2 cellular contexts compared by ENCODE assay signal in genomic region chr9:133029994-133030316, GRCh38.
TF ChIP-seq lines count a peak whose summit lies in the region.

No MANE protein-coding gene starts in this region.

TF ChIP-seq in A549, 52 proteins besides CTCF, POLR2A, EP300 and RAD21:
- TF ChIP-seq PHF8 (IDR thresholded peaks at IDR 0.05; ENCODE audit: borderline replicate concordance, low read depth) (peak; percentile 57; the same call in 1 of the 2 replicates), SREBF2 (IDR thresholded peaks at IDR 0.05) (no peak), E2F6 (IDR thresholded peaks at IDR 0.05; ENCODE audit: borderline replicate concordance, low read depth) (no peak), ESRRA (IDR thresholded peaks at IDR 0.05; ENCODE audit: borderline replicate concordance, low read length) (no peak)

TF ChIP-seq in GM23338, 12 proteins besides CTCF, POLR2A, EP300 and RAD21:
- no peak for TF ChIP-seq ZNF114 (CRISPR knock-in tag; IDR thresholded peaks at IDR 0.05)
- no peak for TF ChIP-seq ZNF331 (CRISPR knock-in tag; IDR thresholded peaks at IDR 0.05; ENCODE audit: low read depth)
- no peak for TF ChIP-seq ZNF462 (CRISPR knock-in tag; IDR thresholded peaks at IDR 0.05)
- TF ChIP-seq EZH2 (IDR thresholded peaks at IDR 0.05; ENCODE audit: low read depth, unreplicated experiment), result no peak
- TF ChIP-seq EZH2phosphoT487 (IDR thresholded peaks at IDR 0.05; ENCODE audit: unreplicated experiment), result no peak
- TF ChIP-seq ETS1 (IDR thresholded peaks at IDR 0.05), result no peak
- no peak for TF ChIP-seq JUNB (IDR thresholded peaks at IDR 0.05; ENCODE audit: unreplicated experiment)
- TF ChIP-seq CREB1 (CRISPR knock-in tag; IDR thresholded peaks at IDR 0.05; ENCODE audit: low read depth), result no peak
